Comparison of ENCODE assay signal across 7 cellular contexts in the genomic region with DNA sequence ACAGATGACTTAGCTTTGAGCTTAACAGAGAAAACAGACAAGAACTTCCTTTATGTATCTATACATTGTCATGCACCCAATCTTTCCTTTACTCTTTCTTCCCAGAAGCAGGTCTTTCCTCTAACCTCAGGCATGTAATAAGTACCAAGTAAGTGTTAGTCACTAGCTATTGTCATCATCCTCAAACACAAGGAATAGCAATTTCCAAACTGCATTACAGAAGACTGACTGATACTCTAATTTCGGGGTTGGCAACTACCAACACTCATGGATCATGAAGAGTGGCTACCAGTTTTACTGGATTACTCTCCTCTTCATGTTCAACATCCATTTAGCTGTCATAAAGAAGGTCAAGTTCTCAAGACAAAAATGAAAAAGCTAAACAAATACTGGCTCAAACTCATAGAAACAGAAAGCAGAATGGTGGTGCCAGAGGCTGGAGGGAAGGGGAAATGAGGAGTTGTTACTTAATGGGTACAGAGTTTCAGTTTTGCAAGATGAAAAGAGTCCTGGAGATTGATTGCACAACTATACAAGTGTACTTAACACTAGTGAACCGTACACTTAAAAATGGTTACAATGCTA.
A peak's percentile ranks its signal among the peaks of the same experiment; 100 is the strongest.
DNase-seq lines count a peak whose midpoint lies in the region; ATAC-seq and TF ChIP-seq lines count a peak whose summit lies in the region.

No MANE protein-coding gene starts in this region.

- H3K27me3 ChIP-seq in spleen (replicated peaks in 1 of 7) (no peaks in the 10 kb centered on the region), Karpas-422 (ENCODE audit: low read length) (no peaks in the 10 kb centered on the region)

- intact Hi-C loops in spleen (cut with DNase I; ENCODE audit: low total_unique reads): no loop called here

- H3K9me3 ChIP-seq in spleen: no peaks in the 10 kb centered on the region
- no peaks in the 10 kb centered on the region for H3K9me3 ChIP-seq in Karpas-422 (ENCODE audit: low read length)

- H3K9me2 ChIP-seq in Karpas-422 (replicated peaks; ENCODE audit: insufficient read depth, low read length): no peaks in the 10 kb centered on the region

- no peaks in the 10 kb centered on the region for H3K79me2 ChIP-seq in Karpas-422 (ENCODE audit: low read length)

- TF ChIP-seq CTCF in fibroblast of the aortic adventitia (IDR thresholded peaks at IDR 0.05; ENCODE audit: insufficient read depth, low read length) (no peak), spleen (IDR thresholded peaks at IDR 0.05 in 8 of 11, conservative IDR thresholded peaks at IDR 0.05 in 3 of 11) (no peak)

- H3K36me3 ChIP-seq in spleen (no peaks in the 10 kb centered on the region), Karpas-422 (ENCODE audit: insufficient read depth, low read length) (no peaks in the 10 kb centered on the region)

- DNase-seq in fibroblast of the aortic adventitia (ENCODE audit: low read depth): peak; percentile 85
- no peak for DNase-seq in spleen
- no peak for DNase-seq in Karpas-422
- no peak for DNase-seq in anterior cingulate cortex (lab: John Stamatoyannopoulos, UW)

- TF ChIP-seq POLR2A in spleen (IDR thresholded peaks at IDR 0.05): no peak

- H3K27ac ChIP-seq in spleen (peak overlapping the region; percentile 10 to 89 (median 74)), Karpas-422 (ENCODE audit: low read length) (no peak overlapping the region)

- H3K4me1 ChIP-seq in spleen (peaks cover 34 to 98% (median 72%) of the 10 kb centered on the region in 6 donors), Karpas-422 (ENCODE audit: low read length) (no peaks in the 10 kb centered on the region)

- H4K20me1 ChIP-seq in Karpas-422 (ENCODE audit: insufficient read depth, low read depth, low read length): no peaks in the 10 kb centered on the region

- 23 to 45% (median 32%) methylated on average over 2 of the region's 2 CpGs for WGBS in spleen, 5 donors

- no peak overlapping the region for H3K4me2 ChIP-seq in Karpas-422 (ENCODE audit: low read depth, low read length, poor library complexity, severe bottlenecking)

- H3K9ac ChIP-seq in Karpas-422 (ENCODE audit: low read length): no peak overlapping the region

- peak; percentile 75 for ATAC-seq in GM18909 (IDR thresholded peaks at IDR 0.05; ENCODE audit: poor library complexity, unreplicated experiment)
- ATAC-seq in HG03139 (IDR thresholded peaks at IDR 0.05; ENCODE audit: unreplicated experiment): peak; percentile 52
- peak; percentile 53 for ATAC-seq in SK-N-SH treated with all-trans-retinoic acid at 6 μM for 48 hours

- no peak overlapping the region for H2AFZ ChIP-seq in Karpas-422 (ENCODE audit: low read length)

- H3K4me3 ChIP-seq in fibroblast of the aortic adventitia (ENCODE audit: low read depth, low read length) (no peak overlapping the region), spleen (peak overlapping the region in 3 of 8 donors; percentile 3 to 53 (median 6)), Karpas-422 (ENCODE audit: low read length) (no peak overlapping the region)

TF ChIP-seq in SK-N-SH treated with all-trans-retinoic acid at 6 μM for 48 hours, 23 proteins besides CTCF, POLR2A, EP300 and RAD21:
- TF ChIP-seq CSDC2 (CRISPR knock-in tag; IDR thresholded peaks at IDR 0.05): no peak
- no peak for TF ChIP-seq TCF4 (CRISPR knock-in tag; IDR thresholded peaks at IDR 0.05; ENCODE audit: borderline replicate concordance)
- TF ChIP-seq ZFP30 (CRISPR knock-in tag; IDR thresholded peaks at IDR 0.05): no peak
- TF ChIP-seq ARNTL (CRISPR knock-in tag; IDR thresholded peaks at IDR 0.05; ENCODE audit: borderline replicate concordance, low read depth): no peak
- TF ChIP-seq RARB (CRISPR knock-in tag; IDR thresholded peaks at IDR 0.05): no peak
- TF ChIP-seq, protein P1, sequence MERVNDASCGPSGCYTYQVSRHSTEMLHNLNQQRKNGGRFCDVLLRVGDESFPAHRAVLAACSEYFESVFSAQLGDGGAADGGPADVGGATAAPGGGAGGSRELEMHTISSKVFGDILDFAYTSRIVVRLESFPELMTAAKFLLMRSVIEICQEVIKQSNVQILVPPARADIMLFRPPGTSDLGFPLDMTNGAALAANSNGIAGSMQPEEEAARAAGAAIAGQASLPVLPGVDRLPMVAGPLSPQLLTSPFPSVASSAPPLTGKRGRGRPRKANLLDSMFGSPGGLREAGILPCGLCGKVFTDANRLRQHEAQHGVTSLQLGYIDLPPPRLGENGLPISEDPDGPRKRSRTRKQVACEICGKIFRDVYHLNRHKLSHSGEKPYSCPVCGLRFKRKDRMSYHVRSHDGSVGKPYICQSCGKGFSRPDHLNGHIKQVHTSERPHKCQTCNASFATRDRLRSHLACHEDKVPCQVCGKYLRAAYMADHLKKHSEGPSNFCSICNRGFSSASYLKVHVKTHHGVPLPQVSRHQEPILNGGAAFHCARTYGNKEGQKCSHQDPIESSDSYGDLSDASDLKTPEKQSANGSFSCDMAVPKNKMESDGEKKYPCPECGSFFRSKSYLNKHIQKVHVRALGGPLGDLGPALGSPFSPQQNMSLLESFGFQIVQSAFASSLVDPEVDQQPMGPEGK (CRISPR knock-in tag; IDR thresholded peaks at IDR 0.05; ENCODE audit: borderline replicate concordance): no peak
- TF ChIP-seq, protein P2, sequence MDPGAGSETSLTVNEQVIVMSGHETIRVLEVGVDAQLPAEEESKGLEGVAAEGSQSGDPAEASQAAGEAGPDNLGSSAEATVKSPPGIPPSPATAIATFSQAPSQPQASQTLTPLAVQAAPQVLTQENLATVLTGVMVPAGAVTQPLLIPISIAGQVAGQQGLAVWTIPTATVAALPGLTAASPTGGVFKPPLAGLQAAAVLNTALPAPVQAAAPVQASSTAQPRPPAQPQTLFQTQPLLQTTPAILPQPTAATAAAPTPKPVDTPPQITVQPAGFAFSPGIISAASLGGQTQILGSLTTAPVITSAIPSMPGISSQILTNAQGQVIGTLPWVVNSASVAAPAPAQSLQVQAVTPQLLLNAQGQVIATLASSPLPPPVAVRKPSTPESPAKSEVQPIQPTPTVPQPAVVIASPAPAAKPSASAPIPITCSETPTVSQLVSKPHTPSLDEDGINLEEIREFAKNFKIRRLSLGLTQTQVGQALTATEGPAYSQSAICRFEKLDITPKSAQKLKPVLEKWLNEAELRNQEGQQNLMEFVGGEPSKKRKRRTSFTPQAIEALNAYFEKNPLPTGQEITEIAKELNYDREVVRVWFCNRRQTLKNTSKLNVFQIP (CRISPR knock-in tag; IDR thresholded peaks at IDR 0.05; ENCODE audit: borderline replicate concordance, low read depth): no peak
- TF ChIP-seq SNAI2 (CRISPR knock-in tag; IDR thresholded peaks at IDR 0.05): no peak
- no peak for TF ChIP-seq PPARA (CRISPR knock-in tag; IDR thresholded peaks at IDR 0.05; ENCODE audit: borderline replicate concordance)
- TF ChIP-seq OSR1 (CRISPR knock-in tag; IDR thresholded peaks at IDR 0.05): no peak
- no peak for TF ChIP-seq GLIS3 (CRISPR knock-in tag; IDR thresholded peaks at IDR 0.05)
- no peak for TF ChIP-seq ISL1 (CRISPR knock-in tag; IDR thresholded peaks at IDR 0.05)
- TF ChIP-seq, protein P3, sequence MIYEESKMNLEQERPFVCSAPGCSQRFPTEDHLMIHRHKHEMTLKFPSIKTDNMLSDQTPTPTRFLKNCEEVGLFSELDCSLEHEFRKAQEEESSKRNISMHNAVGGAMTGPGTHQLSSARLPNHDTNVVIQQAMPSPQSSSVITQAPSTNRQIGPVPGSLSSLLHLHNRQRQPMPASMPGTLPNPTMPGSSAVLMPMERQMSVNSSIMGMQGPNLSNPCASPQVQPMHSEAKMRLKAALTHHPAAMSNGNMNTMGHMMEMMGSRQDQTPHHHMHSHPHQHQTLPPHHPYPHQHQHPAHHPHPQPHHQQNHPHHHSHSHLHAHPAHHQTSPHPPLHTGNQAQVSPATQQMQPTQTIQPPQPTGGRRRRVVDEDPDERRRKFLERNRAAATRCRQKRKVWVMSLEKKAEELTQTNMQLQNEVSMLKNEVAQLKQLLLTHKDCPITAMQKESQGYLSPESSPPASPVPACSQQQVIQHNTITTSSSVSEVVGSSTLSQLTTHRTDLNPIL (CRISPR knock-in tag; IDR thresholded peaks at IDR 0.05; ENCODE audit: low read depth): no peak
- TF ChIP-seq ZFP3 (CRISPR knock-in tag; IDR thresholded peaks at IDR 0.05): no peak
- TF ChIP-seq ZNF565 (CRISPR knock-in tag; conservative IDR thresholded peaks at IDR 0.05; ENCODE audit: low read depth): no peak
